ENCODE assay signal across 19 cellular contexts in the genomic region with DNA sequence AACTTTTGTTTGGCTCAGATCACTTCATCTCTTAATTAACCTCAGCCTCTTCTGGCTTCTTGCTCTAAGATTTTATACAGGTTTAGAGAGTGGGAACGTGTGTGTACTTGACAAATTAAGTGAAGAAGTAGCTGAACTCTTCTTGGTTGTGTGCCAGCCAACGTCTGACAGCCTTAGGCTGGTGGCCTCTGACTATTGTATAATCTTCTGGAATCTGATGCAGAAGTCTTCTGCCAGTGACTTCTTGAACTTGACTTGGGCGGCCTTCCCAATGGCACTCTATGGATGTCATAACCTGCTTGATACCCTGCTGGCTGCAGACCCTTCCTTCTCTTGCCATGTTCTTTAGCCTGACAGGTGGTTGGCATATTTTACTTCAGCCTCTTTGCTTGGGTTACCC.
DNase-seq lines count a peak whose midpoint lies in the region; ATAC-seq and TF ChIP-seq lines count a peak whose summit lies in the region.
"Had no signal": no experiment of that assay in that cellular context is flagged by ENCODE, and none has a peak within 500 bp of the region (broad histone marks: within the 10 kb centered on the region; RNA-seq: fewer than 3 reads in every experiment).

No MANE protein-coding gene starts in this region.

- DNase-seq in M059J (ENCODE audit: low read depth) (peak; percentile 17), OCI-M1 (lab: John Stamatoyannopoulos, UW) (peak; percentile 2), epithelial cell of esophagus (ENCODE audit: low read depth) (peak; percentile 45), hypothalamus (lab: John Stamatoyannopoulos, UW) (no peak)
- DNase-seq: 8988T; ACHN; AML-193; BE2C; CD4-positive, alpha-beta T cell; CD8-positive, alpha-beta memory T cell; DMS153; DND-41; GOT3; HFFc6 had no signal

- no peak for ATAC-seq in HG03521 (IDR thresholded peaks at IDR 0.05; ENCODE audit: unreplicated experiment)
- ATAC-seq in HG03565 (IDR thresholded peaks at IDR 0.05; ENCODE audit: unreplicated experiment): no peak
- ATAC-seq: A549 had no signal

- H3K4me3 ChIP-seq in epithelial cell of esophagus (ENCODE audit: low read length): no peak overlapping the region
- H3K4me3 ChIP-seq: A549; BLaER1 treated with 17β-estradiol and CSF1 and Interleukin-3, amounts not matched to agents 10 nM and 100 nM; HAP-1 had no signal

- TF ChIP-seq CTCF in epithelial cell of esophagus (IDR thresholded peaks at IDR 0.05; ENCODE audit: insufficient read depth, low read depth, low read length, missing control alignments): no peak

Comparison
In these comparisons a context has a peak if more than half of its experiments do, and no peak if none do; other contexts are left out.
1. DNase-seq: peak in M059J (single experiment), OCI-M1 (single experiment) and epithelial cell of esophagus (single experiment); none in hypothalamus (0 of 51).